13 cellular contexts compared by ENCODE assay signal in genomic region chr5:53642006-53642405, GRCh38.
A peak's percentile ranks its signal among the peaks of the same experiment; 100 is the strongest.
DNase-seq lines count a peak whose midpoint lies in the region; TF ChIP-seq lines count a peak whose summit lies in the region.
"Had no signal": no experiment of that assay in that cellular context is flagged by ENCODE, and none has a peak within 500 bp of the region (broad histone marks: within the 10 kb centered on the region; RNA-seq: fewer than 3 reads in every experiment).

No MANE protein-coding gene starts in this region.

- no peak overlapping the region for H3K56ac ChIP-seq in H9 (ENCODE audit: insufficient read length, low read depth, low read length)

- H3K4me3 Mint-ChIP-seq in H9 = no peak overlapping the region
- H3K4me3 Mint-ChIP-seq in Caco-2 (ENCODE audit: unreplicated experiment) = no peak overlapping the region
- H3K4me3 Mint-ChIP-seq: T-helper 17 cell had no signal

- no peak overlapping the region for H4K91ac ChIP-seq in H9 (ENCODE audit: insufficient read length, low read depth, low read length)

- H3K27ac Mint-ChIP-seq in H9 (peak overlapping the region in 2 of 3 experiments; percentile 48 to 76; a peak in 3 of 7 replicates), Caco-2 (ENCODE audit: unreplicated experiment) (no peak overlapping the region)
- H3K27ac Mint-ChIP-seq: T-helper 17 cell had no signal

- no peak overlapping the region for H3K4me2 ChIP-seq in H9 (ENCODE audit: insufficient read depth, insufficient read length, low read length)
- H3K4me2 ChIP-seq in fibroblast of lung (ENCODE audit: extremely low read depth, insufficient read depth, low read length) = no peak overlapping the region

- H3K9me3 ChIP-seq in H9 (ENCODE audit: control insufficient read depth, low read depth, low read length) (no peaks in the 10 kb centered on the region), fibroblast of lung (ENCODE audit: control insufficient read depth, insufficient read depth, low read depth, low read length) (no peaks in the 10 kb centered on the region), Caco-2 (no peaks in the 10 kb centered on the region)

- H3K27me3 Mint-ChIP-seq in H9 (ENCODE audit: low read depth) (no peaks in the 10 kb centered on the region), Caco-2 (ENCODE audit: insufficient read depth, unreplicated experiment) (no peaks in the 10 kb centered on the region)
- H3K27me3 Mint-ChIP-seq: T-helper 17 cell had no signal

- no peaks in the 10 kb centered on the region for H3K27me3 ChIP-seq in H9 (ENCODE audit: insufficient read depth, low read length)
- H3K27me3 ChIP-seq in fibroblast of lung (ENCODE audit: control insufficient read depth, insufficient read depth, low read length) = no peaks in the 10 kb centered on the region
- H3K27me3 ChIP-seq in Caco-2 (replicated peaks; ENCODE audit: control insufficient read depth, insufficient read depth, low read length) = no peaks in the 10 kb centered on the region
- H3K27me3 ChIP-seq: cardiac muscle cell had no signal

- H3K79me1 ChIP-seq in H9 (ENCODE audit: insufficient read depth, low read depth, low read length, poor library complexity, severe bottlenecking) = no peaks in the 10 kb centered on the region

- no peak overlapping the region for H2AK5ac ChIP-seq in H9 (ENCODE audit: insufficient read length, low read length)

- H2BK20ac ChIP-seq in H9 (ENCODE audit: low read depth, low read length, poor library complexity, severe bottlenecking) = no peak overlapping the region

- peaks cover 2 to 9% (median 5%) of the 10 kb centered on the region in 3 experiments; a peak in 4 of 7 replicates for H3K36me3 Mint-ChIP-seq in H9 (ENCODE audit: insufficient read depth in 1 of 3, low read depth in 3 of 3)
- H3K36me3 Mint-ChIP-seq in Caco-2 (ENCODE audit: insufficient read depth, unreplicated experiment) = peaks cover 6% of the 10 kb centered on the region

- POLR2A ChIA-PET in Caco-2 (lab: Charles Lee) = no interaction called here

- H2BK120ac ChIP-seq in H9 (ENCODE audit: low read depth, low read length, poor library complexity, severe bottlenecking) = no peak overlapping the region

- no peaks in the 10 kb centered on the region for H4K20me1 ChIP-seq in H9 (ENCODE audit: control insufficient read depth, insufficient read depth, insufficient read length)
- no peaks in the 10 kb centered on the region for H4K20me1 ChIP-seq in fibroblast of lung (ENCODE audit: control insufficient read depth, extremely low read depth, insufficient read depth, low read length)

- DNase-seq in A172 (ENCODE audit: low spot score) (peak; percentile 69), H9 (no peak), RKO (ENCODE audit: low spot score) (peak; percentile 4), fibroblast of lung (ENCODE audit: low read depth in 2 of 2) (peak; percentile 63 to 77), Caco-2 (no peak), islet precursor cell (no peak), DMS153 treated with DMSO at 0.1 percent for 48 hours (lab: John Stamatoyannopoulos, UW; ENCODE audit: unreplicated experiment) (no peak), GM20000 (ENCODE audit: low spot score) (no peak)
- DNase-seq: NCI-H2107, T-helper 17 cell, trophoblast cell had no signal

- BruUV-seq in Caco-2 (replicated peaks; lab: Mats Ljungman, UMichigan) = no TSS peak

- no peak overlapping the region for H4K8ac ChIP-seq in H9 (replicated peaks; ENCODE audit: insufficient read length, low read depth, low read length)

- no peaks in the 10 kb centered on the region for H3K36me3 ChIP-seq in fibroblast of lung (ENCODE audit: control insufficient read depth, insufficient read depth, low read length)
- no peaks in the 10 kb centered on the region for H3K36me3 ChIP-seq in Caco-2 (ENCODE audit: control insufficient read depth, insufficient read depth, low read length)

- no peak overlapping the region for H3K14ac ChIP-seq in H9 (ENCODE audit: insufficient read depth, low read length)

- no peak overlapping the region for H3K18ac ChIP-seq in H9 (ENCODE audit: insufficient read length, low read depth, low read length)

- H3K9ac ChIP-seq in H9 (ENCODE audit: extremely low read depth, insufficient read length, low read length) = no peak overlapping the region
- H3K9ac ChIP-seq in fibroblast of lung (ENCODE audit: insufficient read depth, low read length) = no peak overlapping the region
- H3K9ac ChIP-seq: parathyroid adenoma had no signal

- H3K4me3 ChIP-seq in fibroblast of lung (replicated peaks in 1 of 4; ENCODE audit: control extremely low read depth in 1 of 4, insufficient read depth in 1 of 4, low read depth in 3 of 4, low read length in 4 of 4) (no peak overlapping the region), Caco-2 (ENCODE audit: low read depth, low read length) (no peak overlapping the region)
- H3K4me3 ChIP-seq: cardiac muscle cell had no signal

- H3K23me2 ChIP-seq in H9 (ENCODE audit: insufficient read length, low read depth, low read length, poor library complexity, severe bottlenecking) = no peaks in the 10 kb centered on the region

- CTCF ChIA-PET in Caco-2 (lab: Charles Lee) = no interaction called here

- H3K9me3 Mint-ChIP-seq in H9 = no peaks in the 10 kb centered on the region
- H3K9me3 Mint-ChIP-seq in Caco-2 (ENCODE audit: unreplicated experiment) = no peaks in the 10 kb centered on the region

- H3K4ac ChIP-seq in H9 (ENCODE audit: low read depth, low read length) = no peak overlapping the region

- H3K4me1 ChIP-seq in H9 (ENCODE audit: insufficient read depth, low read length) (peaks cover 4% of the 10 kb centered on the region; the same call in 1 of the 2 replicates), fibroblast of lung (ENCODE audit: control insufficient read depth, extremely low read depth, insufficient read depth, low read length) (no peaks in the 10 kb centered on the region), Caco-2 (no peaks in the 10 kb centered on the region)
- H3K4me1 ChIP-seq: parathyroid adenoma had no signal

- no peak overlapping the region for H3T11ph ChIP-seq in H9 (ENCODE audit: low read length)

- intact Hi-C loops in Caco-2 (cut with micrococcal nuclease; ENCODE audit: unreplicated experiment) = no loop called here

- no peak for TF ChIP-seq CTCF in H9 (conservative IDR thresholded peaks at IDR 0.05)
- no peak for TF ChIP-seq CTCF in fibroblast of lung (conservative IDR thresholded peaks at IDR 0.05 in 1 of 2, IDR thresholded peaks at IDR 0.05 in 1 of 2; ENCODE audit: low read depth in 1 of 2, low read length in 2 of 2)
- TF ChIP-seq CTCF in Caco-2 (IDR thresholded peaks at IDR 0.05; ENCODE audit: insufficient read depth in 1 of 2, low read depth in 1 of 2, low read length in 1 of 2, severe bottlenecking in 1 of 2, unreplicated experiment in 1 of 2) = no peak
- TF ChIP-seq CTCF in GM20000 (IDR thresholded peaks at IDR 0.05; ENCODE audit: extremely low read depth, missing control alignments) = no peak

- H2BK5ac ChIP-seq in H9 (ENCODE audit: insufficient read length, low read length) = no peak overlapping the region

- H3K23ac ChIP-seq in H9 (ENCODE audit: insufficient read length, low read depth, low read length) = no peak overlapping the region

- WGBS in H9 (ENCODE audit: extremely low coverage, insufficient read length, low lambda C conversion rate) = no CpG with 5 or more reads among the region's 2 CpGs

- H2BK15ac ChIP-seq in H9 (ENCODE audit: low read depth, low read length) = no peak overlapping the region

- H3K27ac ChIP-seq in H9 (ENCODE audit: insufficient read length, low read depth, low read length) (no peak overlapping the region), fibroblast of lung (ENCODE audit: insufficient read depth, low read length) (no peak overlapping the region)
- H3K27ac ChIP-seq: cardiac muscle cell, parathyroid adenoma had no signal

- no peak overlapping the region for H4K5ac ChIP-seq in H9 (ENCODE audit: insufficient read length, low read depth, low read length)

- H3K79me2 ChIP-seq in H9 (ENCODE audit: insufficient read depth, low read length) (no peaks in the 10 kb centered on the region), fibroblast of lung (ENCODE audit: control insufficient read depth, insufficient read depth, low read length) (no peaks in the 10 kb centered on the region)
- H3K79me2 ChIP-seq: parathyroid adenoma had no signal

- no peak overlapping the region for H2BK12ac ChIP-seq in H9 (ENCODE audit: insufficient read length, low read depth, low read length)

- H3K4me1 Mint-ChIP-seq in H9 (peaks cover 45 to 48% of the 10 kb centered on the region in 2 experiments), Caco-2 (ENCODE audit: low read depth, unreplicated experiment) (peaks cover 6% of the 10 kb centered on the region)
- H3K4me1 Mint-ChIP-seq: T-helper 17 cell had no signal

- H2AFZ ChIP-seq in H9 (ENCODE audit: low read length) = no peak overlapping the region
- no peak overlapping the region for H2AFZ ChIP-seq in fibroblast of lung (ENCODE audit: low read length)
- H2AFZ ChIP-seq: parathyroid adenoma had no signal

Comparison
In these comparisons a context has a peak if more than half of its experiments do, and no peak if none do; other contexts are left out.
1. DNase-seq: peak in A172 (single experiment), RKO (single experiment) and fibroblast of lung (2 of 2); none in H9 (single experiment), Caco-2 (0 of 2), islet precursor cell (single experiment), DMS153 treated with DMSO at 0.1 percent for 48 hours (single experiment) and GM20000 (single experiment).